In the genomic region with DNA sequence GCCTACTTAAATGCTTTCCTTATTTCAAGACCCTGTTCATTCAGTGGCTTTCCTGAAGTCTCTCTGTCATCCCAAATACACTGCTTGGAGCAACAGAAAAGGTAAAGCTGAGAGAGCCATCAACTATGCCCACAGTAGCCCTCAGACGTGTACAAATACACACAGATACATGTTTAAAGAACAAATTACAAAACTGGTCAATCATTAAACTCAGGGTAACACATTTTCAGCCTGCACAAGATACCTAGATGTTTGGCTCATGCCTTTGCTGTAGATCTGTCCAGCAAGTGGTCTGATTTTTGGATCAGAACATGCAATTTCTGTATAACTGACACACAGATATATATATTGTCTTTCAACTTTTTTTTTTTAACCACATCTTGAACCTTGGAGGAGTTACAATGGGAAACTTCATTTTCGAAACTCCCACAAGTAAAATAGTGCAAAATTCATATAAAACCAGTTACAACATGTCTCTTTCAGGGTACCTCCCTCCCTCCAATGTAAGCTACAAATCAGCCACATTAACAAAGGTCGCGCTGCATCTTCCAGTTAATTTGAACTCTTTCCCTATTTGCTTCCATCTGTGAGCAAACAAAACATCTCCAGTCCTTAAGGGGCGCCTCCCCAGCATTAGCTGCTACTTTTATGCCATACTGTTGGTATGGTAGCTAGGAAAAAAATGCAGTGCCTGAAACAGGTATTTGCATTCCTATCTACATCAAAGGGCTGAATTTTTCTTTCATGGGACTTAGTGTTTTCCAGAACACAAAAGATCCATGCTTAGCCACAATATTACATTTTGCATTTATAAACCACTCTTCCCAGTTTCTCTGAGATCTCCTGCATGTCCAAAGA, we compare ENCODE assay signal across 27 cellular contexts.
DNase-seq lines count a peak whose midpoint lies in the region; ATAC-seq and TF ChIP-seq lines count a peak whose summit lies in the region.
"Had no signal": no experiment of that assay in that cellular context is flagged by ENCODE, and none has a peak within 500 bp of the region (broad histone marks: within the 10 kb centered on the region; RNA-seq: fewer than 3 reads in every experiment).

No MANE protein-coding gene starts in this region.

- no peaks in the 10 kb centered on the region for H3K27me3 Mint-ChIP-seq in Caco-2 (ENCODE audit: insufficient read depth, unreplicated experiment)
- H3K27me3 Mint-ChIP-seq: activated CD4-positive, alpha-beta memory T cell treated with anti-CD3 and anti-CD28 coated beads for 36 hours; CD4-positive, alpha-beta memory T cell; central memory CD8-positive, alpha-beta T cell had no signal

- DNase-seq in Caco-2 (peak in 1 of 2 experiments; percentile 30), NCI-H1694 treated with DMSO at 0.1 percent for 48 hours (lab: John Stamatoyannopoulos, UW) (peak; percentile 84), ascending aorta (ENCODE audit: low spot score in 2 of 2) (no peak), SK-N-DZ (ENCODE audit: low spot score) (no peak), globus pallidus (ENCODE audit: low spot score) (no peak)
- DNase-seq: activated CD4-positive, alpha-beta memory T cell treated with anti-CD3 and anti-CD28 coated beads for 36 hours; activated CD4-positive, alpha-beta T cell treated with anti-CD3 and anti-CD28 coated beads for 1 hour; activated naive CD4-positive, alpha-beta T cell treated with Interleukin-2 at 50 U/mL for 16 hours; CD4-positive, alpha-beta memory T cell; esophagus squamous epithelium; foreskin keratinocyte; heart right ventricle; KG1; kidney glomerular epithelial cell; NCI-H2081 treated with DMSO at 0.1 percent for 48 hours; NCI-H510A; NK-92 treated with Interleukin-12 subunit alpha and Interleukin-12 subunit beta, amount 100 ng/mL, for 24 hours; PC-3; right cardiac atrium; stomach; T-helper 2 cell; uterus had no signal

- CTCF ChIA-PET in Caco-2 (lab: Charles Lee) = no interaction called here

- H3K36me3 ChIP-seq in Caco-2 (ENCODE audit: control insufficient read depth, insufficient read depth, low read length) (no peaks in the 10 kb centered on the region), liver (ENCODE audit: control insufficient read depth in 4 of 4, insufficient read depth in 3 of 4, low read depth in 1 of 4, low read length in 3 of 4) (no peaks in the 10 kb centered on the region), ascending aorta (no peaks in the 10 kb centered on the region)
- H3K36me3 ChIP-seq: esophagus squamous epithelium, heart right ventricle, stomach, uterus had no signal

- H3K4me1 ChIP-seq in Caco-2 (peaks cover 22% of the 10 kb centered on the region), liver (ENCODE audit: control insufficient read depth in 4 of 4, insufficient read depth in 4 of 4, low read length in 3 of 4) (peaks cover 7 to 18% (median 16%) of the 10 kb centered on the region in 4 donors), ascending aorta (no peaks in the 10 kb centered on the region)
- H3K4me1 ChIP-seq: esophagus squamous epithelium, foreskin keratinocyte, heart right ventricle, stomach, uterus had no signal

- intact Hi-C loops in Caco-2 (cut with micrococcal nuclease; ENCODE audit: unreplicated experiment) = loop anchor here (1.0 kb wide), 1 partner anchor 26 kb away; no protein-coding TSS in a partner anchor
- intact Hi-C loops in ascending aorta (cut with DNase I) = no loop called here

- H3K9ac ChIP-seq in liver (ENCODE audit: low read depth in 1 of 2, low read length in 2 of 2) = no peak overlapping the region

- WGBS in liver = 27% methylated on average over 5 of the region's 5 CpGs

- peak overlapping the region; percentile 59; the same call in 1 of the 2 replicates for H3K27ac ChIP-seq in VCaP
- H3K27ac ChIP-seq in liver (ENCODE audit: low read depth in 1 of 2, low read length in 2 of 2) = peak overlapping the region in 1 of 2 donors; percentile 64
- no peak overlapping the region for H3K27ac ChIP-seq in ascending aorta
- H3K27ac ChIP-seq: esophagus squamous epithelium, foreskin keratinocyte, heart right ventricle, stomach, uterus had no signal

- H3K9me3 Mint-ChIP-seq in Caco-2 (ENCODE audit: unreplicated experiment) = peaks cover 10% of the 10 kb centered on the region
- H3K9me3 Mint-ChIP-seq: activated CD4-positive, alpha-beta memory T cell treated with anti-CD3 and anti-CD28 coated beads for 36 hours; activated T-helper 1 cell treated with anti-CD3 and anti-CD28 coated beads, Interleukin-12 subunit alpha, Interleukin-12 subunit beta, Interleukin-2, Interleukin-4 antibody, amounts not matched to agents 30 ng/mL and 10 ng/mL and 1 ng/mL, durations not matched to agents 14 hours and 24 hours and 36 hours had no signal

- H3K27me3 ChIP-seq in Caco-2 (replicated peaks; ENCODE audit: control insufficient read depth, insufficient read depth, low read length) = no peaks in the 10 kb centered on the region
- no peaks in the 10 kb centered on the region for H3K27me3 ChIP-seq in liver (ENCODE audit: control insufficient read depth in 4 of 4, insufficient read depth in 4 of 4, low read length in 3 of 4)
- no peaks in the 10 kb centered on the region for H3K27me3 ChIP-seq in ascending aorta
- H3K27me3 ChIP-seq: esophagus squamous epithelium, foreskin keratinocyte, heart right ventricle, stomach, uterus had no signal

- peak overlapping the region; percentile 83 for H3K27ac Mint-ChIP-seq in Caco-2 (ENCODE audit: unreplicated experiment)
- H3K27ac Mint-ChIP-seq: activated CD4-positive, alpha-beta memory T cell treated with anti-CD3 and anti-CD28 coated beads for 36 hours; activated T-helper 1 cell treated with anti-CD3 and anti-CD28 coated beads, Interleukin-12 subunit alpha, Interleukin-12 subunit beta, Interleukin-2, Interleukin-4 antibody, amounts not matched to agents 30 ng/mL and 10 ng/mL and 1 ng/mL, durations not matched to agents 14 hours and 24 hours and 36 hours; CD4-positive, alpha-beta memory T cell had no signal

- H3K36me3 Mint-ChIP-seq in Caco-2 (ENCODE audit: insufficient read depth, unreplicated experiment) = peaks cover 8% of the 10 kb centered on the region
- H3K36me3 Mint-ChIP-seq: activated CD4-positive, alpha-beta memory T cell treated with anti-CD3 and anti-CD28 coated beads for 36 hours; CD4-positive, alpha-beta memory T cell had no signal

- POLR2A ChIA-PET in Caco-2 (lab: Charles Lee) = interaction anchor here (0.8 kb wide), 1 partner anchor 9 kb away, joined by 4 read pairs; no protein-coding TSS in a partner anchor

- no peak overlapping the region for H3K4me3 ChIP-seq in Caco-2 (ENCODE audit: low read depth, low read length)
- no peak overlapping the region for H3K4me3 ChIP-seq in liver (ENCODE audit: low read depth in 1 of 3, low read length in 3 of 3)
- H3K4me3 ChIP-seq in ascending aorta = no peak overlapping the region
- H3K4me3 ChIP-seq: esophagus squamous epithelium, heart right ventricle, stomach, uterus had no signal

- TF ChIP-seq RAD21 in liver (IDR thresholded peaks at IDR 0.05) = peak; percentile 44 to 45

- H3K9me3 ChIP-seq in Caco-2 (no peaks in the 10 kb centered on the region), liver (ENCODE audit: control insufficient read depth in 4 of 4, low read length in 3 of 4) (no peaks in the 10 kb centered on the region), ascending aorta (no peaks in the 10 kb centered on the region)
- H3K9me3 ChIP-seq: esophagus squamous epithelium, heart right ventricle, stomach, uterus had no signal

- no TSS peak for BruUV-seq in Caco-2 (replicated peaks; lab: Mats Ljungman, UMichigan)

- ATAC-seq in GM18519 (IDR thresholded peaks at IDR 0.05; ENCODE audit: low FRiP score, unreplicated experiment) = no peak
- ATAC-seq: foreskin keratinocyte, heart right ventricle, PC-3, right cardiac atrium had no signal

- TF ChIP-seq CTCF in Caco-2 (IDR thresholded peaks at IDR 0.05; ENCODE audit: insufficient read depth in 1 of 2, low read depth in 1 of 2, low read length in 1 of 2, severe bottlenecking in 1 of 2, unreplicated experiment in 1 of 2) = no peak
- TF ChIP-seq CTCF in VCaP (conservative IDR thresholded peaks at IDR 0.05) = no peak
- no peak for TF ChIP-seq CTCF in liver (IDR thresholded peaks at IDR 0.05; ENCODE audit: low read depth, low read length, missing input control)
- TF ChIP-seq CTCF in ascending aorta (IDR thresholded peaks at IDR 0.05) = no peak

- peak overlapping the region; percentile 56 for H3K4me3 Mint-ChIP-seq in Caco-2 (ENCODE audit: unreplicated experiment)
- H3K4me3 Mint-ChIP-seq: activated CD4-positive, alpha-beta memory T cell treated with anti-CD3 and anti-CD28 coated beads for 36 hours; activated T-helper 1 cell treated with anti-CD3 and anti-CD28 coated beads, Interleukin-12 subunit alpha, Interleukin-12 subunit beta, Interleukin-2, Interleukin-4 antibody, amounts not matched to agents 30 ng/mL and 10 ng/mL and 1 ng/mL, durations not matched to agents 14 hours and 24 hours and 36 hours; CD4-positive, alpha-beta memory T cell; central memory CD8-positive, alpha-beta T cell had no signal

- H3K4me1 Mint-ChIP-seq in Caco-2 (ENCODE audit: low read depth, unreplicated experiment) = peaks cover 29% of the 10 kb centered on the region
- H3K4me1 Mint-ChIP-seq: CD4-positive, alpha-beta memory T cell; central memory CD8-positive, alpha-beta T cell had no signal

TF ChIP-seq in liver, 16 proteins besides CTCF, POLR2A, EP300 and RAD21 (continues in another document):
- TF ChIP-seq, protein P1, sequence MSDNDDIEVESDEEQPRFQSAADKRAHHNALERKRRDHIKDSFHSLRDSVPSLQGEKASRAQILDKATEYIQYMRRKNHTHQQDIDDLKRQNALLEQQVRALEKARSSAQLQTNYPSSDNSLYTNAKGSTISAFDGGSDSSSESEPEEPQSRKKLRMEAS (IDR thresholded peaks at IDR 0.05) = no peak
- TF ChIP-seq, protein P2, sequence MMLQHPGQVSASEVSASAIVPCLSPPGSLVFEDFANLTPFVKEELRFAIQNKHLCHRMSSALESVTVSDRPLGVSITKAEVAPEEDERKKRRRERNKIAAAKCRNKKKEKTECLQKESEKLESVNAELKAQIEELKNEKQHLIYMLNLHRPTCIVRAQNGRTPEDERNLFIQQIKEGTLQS (IDR thresholded peaks at IDR 0.05) = no peak
- TF ChIP-seq YY1 (IDR thresholded peaks at IDR 0.05) (peak; percentile 58), NR2F2 (IDR thresholded peaks at IDR 0.05) (no peak), SP1 (IDR thresholded peaks at IDR 0.05) (peak; percentile 84), HNF4A (conservative IDR thresholded peaks at IDR 0.05) (peak; percentile 61 to 67), TAF1 (conservative IDR thresholded peaks at IDR 0.05) (no peak)
